ENCODE assay signal across 30 cellular contexts in genomic region chr15:100810229-100810628, GRCh38.
"Had no signal": no experiment of that assay in that cellular context is flagged by ENCODE, and none has a peak within 500 bp of the region (broad histone marks: within the 10 kb centered on the region; RNA-seq: fewer than 3 reads in every experiment).

No MANE protein-coding gene starts in this region.

- H3K4me1 ChIP-seq: adrenal gland, body of pancreas, colonic mucosa, esophagus muscularis mucosa, gastroesophageal sphincter, heart right ventricle had no signal

- H2AFZ ChIP-seq: hepatocyte had no signal

- ATAC-seq: activated CD4-positive, alpha-beta T cell treated with anti-CD3 and anti-CD28 coated beads for 36 hours; activated CD8-positive, alpha-beta memory T cell treated with anti-CD3 and anti-CD28 coated beads, Interleukin-2, amount 10 ng/mL, durations not matched to agents 7 days and 5 days; activated CD8-positive, alpha-beta T cell treated with anti-CD3 and anti-CD28 coated beads, Interleukin-2, amount 10 ng/mL, durations not matched to agents 7 days and 5 days; activated naive CD8-positive, alpha-beta T cell treated with anti-CD3 and anti-CD28 coated beads, Interleukin-2, amount 50 U/mL, for 24 hours; body of pancreas; gastroesophageal sphincter; heart right ventricle; T-helper 17 cell had no signal

- FAIRE-seq: endometrium, endothelial cell of umbilical vein had no signal

- H3K4me2 ChIP-seq: hepatocyte had no signal

- H3K36me3 ChIP-seq: adrenal gland, cardiac muscle cell, colonic mucosa, esophagus muscularis mucosa, gastroesophageal sphincter, heart right ventricle had no signal

- H3K4me3 ChIP-seq: adrenal gland, body of pancreas, cardiac muscle cell, colonic mucosa, esophagus muscularis mucosa, gastroesophageal sphincter, heart right ventricle, hepatocyte had no signal

- H3K9me3 ChIP-seq: body of pancreas, colonic mucosa had no signal

- DNase-seq: activated CD4-positive, alpha-beta memory T cell treated with anti-CD3 and anti-CD28 coated beads for 36 hours; activated CD4-positive, alpha-beta T cell treated with anti-CD3 and anti-CD28 coated beads for 36 hours; activated CD4-positive, CD25-positive, alpha-beta regulatory T cell; activated CD4-positive, CD25-positive, alpha-beta regulatory T cell treated with anti-CD3 and anti-CD28 coated beads, Interleukin-2, amount 50 U/mL, for 72 hours; activated CD8-positive, alpha-beta memory T cell treated with anti-CD3 and anti-CD28 coated beads, Interleukin-2, amount 10 ng/mL, durations not matched to agents 7 days and 5 days; activated CD8-positive, alpha-beta memory T cell treated with anti-CD3 and anti-CD28 coated beads, Interleukin-2, amount 50 U/mL, for 4 hours; activated CD8-positive, alpha-beta T cell treated with anti-CD3 and anti-CD28 coated beads, Interleukin-2, amount 10 ng/mL, durations not matched to agents 7 days and 5 days; activated effector memory CD4-positive, alpha-beta T cell treated with anti-CD3 and anti-CD28 coated beads, Interleukin-2, amount 50 U/mL, for 16 hours; activated naive CD4-positive, alpha-beta T cell treated with anti-CD3 and anti-CD28 coated beads for 36 hours; activated naive CD8-positive, alpha-beta T cell treated with anti-CD3 and anti-CD28 coated beads for 36 hours; activated naive CD8-positive, alpha-beta T cell treated with anti-CD3 and anti-CD28 coated beads, Interleukin-2, amount 50 U/mL, for 24 hours; activated T-cell treated with anti-CD3 and anti-CD28 coated beads, Interleukin-2, amount 50 U/mL, for 1 hour; activated T-cell treated with anti-CD3 and anti-CD28 coated beads, Interleukin-2, amount 50 U/mL, for 48 hours; adrenal gland; amygdala; aorta; body of pancreas; central memory CD4-positive, alpha-beta T cell; cerebellar nuclear complex; colonic mucosa; effector CD8-positive, alpha-beta T cell; foreskin melanocyte; heart right ventricle; T-helper 17 cell had no signal

- H3K79me2 ChIP-seq: hepatocyte had no signal

- H3K27ac ChIP-seq: adrenal gland, body of pancreas, cardiac muscle cell, colonic mucosa, esophagus muscularis mucosa, gastroesophageal sphincter, heart right ventricle, hepatocyte had no signal

- H3K27me3 ChIP-seq: adrenal gland, body of pancreas, cardiac muscle cell, colonic mucosa, esophagus muscularis mucosa, gastroesophageal sphincter, heart right ventricle, hepatocyte had no signal
